14 cellular contexts compared by ENCODE assay signal in the genomic region with DNA sequence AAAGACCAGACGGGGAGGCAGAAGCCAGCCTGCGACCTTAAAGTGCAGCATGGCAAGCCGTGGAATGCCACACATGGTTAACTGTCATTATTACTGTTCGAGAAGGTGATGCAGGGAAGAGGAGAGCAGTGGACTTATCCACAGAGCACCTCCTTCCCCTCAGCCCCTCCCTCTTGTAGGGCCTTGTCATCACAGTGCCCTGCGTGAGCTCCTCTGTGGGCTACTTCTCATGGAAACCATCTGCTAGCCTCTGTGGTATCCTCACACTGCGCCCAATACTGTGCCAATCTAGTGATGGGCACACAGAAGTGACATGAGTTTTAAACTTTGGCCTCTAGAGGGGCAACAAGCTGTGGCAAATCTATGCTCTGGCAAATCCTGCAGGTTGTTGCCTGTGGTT. TPM values are rescaled to one million over a fixed set of nuclear protein-coding genes. Genes with fewer than 3 reads are reported as not detected.
DNase-seq lines count a peak whose midpoint lies in the region; ATAC-seq and TF ChIP-seq lines count a peak whose summit lies in the region.
"Had no signal": no experiment of that assay in that cellular context is flagged by ENCODE, and none has a peak within 500 bp of the region (broad histone marks: within the 10 kb centered on the region; RNA-seq: fewer than 3 reads in every experiment).

No MANE protein-coding gene starts in this region.

- peak; percentile 24 for ATAC-seq in activated CD8-positive, alpha-beta T cell treated with anti-CD3 and anti-CD28 coated beads, Interleukin-2, amount 10 ng/mL, durations not matched to agents 7 days and 5 days
- ATAC-seq in memory B cell (ENCODE audit: low read depth) = no peak

- peaks cover 0 to 5% (median 2%) of the 10 kb centered on the region in 7 donors for H3K9me3 Mint-ChIP-seq in CD14-positive monocyte
- no peaks in the 10 kb centered on the region for H3K9me3 Mint-ChIP-seq in activated CD8-positive, alpha-beta T cell treated with anti-CD3 and anti-CD28 coated beads, Interleukin-2, amount 10 ng/mL, durations not matched to agents 7 days and 5 days (ENCODE audit: insufficient read depth)
- no peaks in the 10 kb centered on the region for H3K9me3 Mint-ChIP-seq in memory B cell
- no peaks in the 10 kb centered on the region for H3K9me3 Mint-ChIP-seq in osteocyte (ENCODE audit: unreplicated experiment)

- peak overlapping the region; percentile 96 to 99 (median 98) for H3K27ac Mint-ChIP-seq in CD14-positive monocyte
- peak overlapping the region; percentile 99 for H3K27ac Mint-ChIP-seq in activated CD8-positive, alpha-beta T cell treated with anti-CD3 and anti-CD28 coated beads, Interleukin-2, amount 10 ng/mL, durations not matched to agents 7 days and 5 days
- H3K27ac Mint-ChIP-seq in memory B cell = peak overlapping the region; percentile 94
- no peak overlapping the region for H3K27ac Mint-ChIP-seq in osteocyte (ENCODE audit: unreplicated experiment)

- peak overlapping the region in 1 of 2 donors; percentile 51 for H3K4me3 Mint-ChIP-seq in CD14-positive monocyte
- peak overlapping the region; percentile 87 for H3K4me3 Mint-ChIP-seq in activated CD8-positive, alpha-beta T cell treated with anti-CD3 and anti-CD28 coated beads, Interleukin-2, amount 10 ng/mL, durations not matched to agents 7 days and 5 days
- H3K4me3 Mint-ChIP-seq in memory B cell = peak overlapping the region; percentile 87
- no peak overlapping the region for H3K4me3 Mint-ChIP-seq in osteocyte (ENCODE audit: unreplicated experiment)

- peak overlapping the region; percentile 40 for H3K4me3 ChIP-seq in GM12875 (ENCODE audit: low read depth, low read length)

- peak; percentile 58 for DNase-seq in CD14-positive monocyte (ENCODE audit: low spot score)
- peak; percentile 54 for DNase-seq in activated CD8-positive, alpha-beta T cell treated with anti-CD3 and anti-CD28 coated beads, Interleukin-2, amount 10 ng/mL, durations not matched to agents 7 days and 5 days
- no peak for DNase-seq in memory B cell (ENCODE audit: low spot score in 2 of 2)
- DNase-seq in HPDE6-E6E7 (ENCODE audit: extremely low spot score) = no peak
- DNase-seq in osteocyte (ENCODE audit: extremely low spot score, unreplicated experiment) = no peak
- DNase-seq in NOMO-1 treated with dmso at 0.1 percent for 144 hours (lab: John Stamatoyannopoulos, UW; ENCODE audit: unreplicated experiment) = no peak
- DNase-seq in NCI-H187 treated with DMSO at 0.1 percent for 48 hours (lab: John Stamatoyannopoulos, UW) = no peak
- DNase-seq: BE2C, foreskin fibroblast, kidney, NCI-H1092, NCI-H526 treated with DMSO at 0.1 percent for 48 hours, SHP77 had no signal

- no peak for TF ChIP-seq CTCF in CD14-positive monocyte (IDR thresholded peaks at IDR 0.05)
- TF ChIP-seq CTCF in GM12875 (IDR thresholded peaks at IDR 0.05; ENCODE audit: borderline replicate concordance, insufficient read depth, low read depth, low read length) = no peak
- TF ChIP-seq CTCF in osteocyte (IDR thresholded peaks at IDR 0.05) = no peak

- POLR2A ChIA-PET in activated CD8-positive, alpha-beta T cell treated with anti-CD3 and anti-CD28 coated beads, Interleukin-2, amount 10 ng/mL, durations not matched to agents 7 days and 5 days (lab: Charles Lee) = interaction anchor here (1.3 to 6.6 kb wide), 10 partner anchors 9 to 289 kb away, joined by 3 to 188 read pairs (median 8); partner anchors contain the start of genes CCDC134, NAGA, PMM1 and SNU13

- CTCF ChIA-PET in activated CD8-positive, alpha-beta T cell treated with anti-CD3 and anti-CD28 coated beads, Interleukin-2, amount 10 ng/mL, durations not matched to agents 7 days and 5 days (lab: Charles Lee) = interaction anchor here (0.8 to 4.8 kb wide), 13 partner anchors 9 to 159 kb away, joined by 3 to 50 read pairs (median 8); partner anchors contain the start of genes CCDC134 and MEI1

- no peaks in the 10 kb centered on the region for H3K27me3 Mint-ChIP-seq in CD14-positive monocyte (ENCODE audit: low read depth in 3 of 3)
- no peaks in the 10 kb centered on the region for H3K27me3 Mint-ChIP-seq in activated CD8-positive, alpha-beta T cell treated with anti-CD3 and anti-CD28 coated beads, Interleukin-2, amount 10 ng/mL, durations not matched to agents 7 days and 5 days (ENCODE audit: low read depth)
- H3K27me3 Mint-ChIP-seq in memory B cell = no peaks in the 10 kb centered on the region
- H3K27me3 Mint-ChIP-seq in osteocyte (ENCODE audit: unreplicated experiment) = no peaks in the 10 kb centered on the region

- H3K4me1 Mint-ChIP-seq in CD14-positive monocyte (peaks cover 61% of the 10 kb centered on the region), memory B cell (peaks cover 35% of the 10 kb centered on the region), osteocyte (ENCODE audit: unreplicated experiment) (no peaks in the 10 kb centered on the region)
- H3K4me1 Mint-ChIP-seq in activated CD8-positive, alpha-beta T cell treated with anti-CD3 and anti-CD28 coated beads, Interleukin-2, amount 10 ng/mL, durations not matched to agents 7 days and 5 days (ENCODE audit: low read depth) = peaks cover 41% of the 10 kb centered on the region

- intact Hi-C loops in CD14-positive monocyte (cut with micrococcal nuclease) = loop anchor here in 1 of 2 donors (5.0 kb wide), 1 partner anchor 35 kb away; no protein-coding TSS in a partner anchor

- peaks cover 8 to 18% of the 10 kb centered on the region in 2 donors for H3K36me3 Mint-ChIP-seq in CD14-positive monocyte
- peaks cover 23% of the 10 kb centered on the region for H3K36me3 Mint-ChIP-seq in activated CD8-positive, alpha-beta T cell treated with anti-CD3 and anti-CD28 coated beads, Interleukin-2, amount 10 ng/mL, durations not matched to agents 7 days and 5 days (ENCODE audit: low read depth)
- peaks cover 5% of the 10 kb centered on the region for H3K36me3 Mint-ChIP-seq in memory B cell
- no peaks in the 10 kb centered on the region for H3K36me3 Mint-ChIP-seq in osteocyte (ENCODE audit: unreplicated experiment)

RNA-seq across cellular contexts. Expression of gene CCDC134, which starts 18.2 kb away (rescaled TPM):
- 1 to 10 TPM; 2.1 to 2.4 TPM for polyA plus RNA-seq in CD14-positive monocyte
- 10 to 100 TPM; 20.3 to 20.9 TPM for total RNA-seq in activated CD8-positive, alpha-beta T cell treated with anti-CD3 and anti-CD28 coated beads, Interleukin-2, amount 10 ng/mL, durations not matched to agents 7 days and 5 days
- total RNA-seq in osteocyte = 7.8 and 10.0 TPM in 2 replicates

RNA-seq across cellular contexts. Expression of gene SREBF2, which starts 50.6 kb away (rescaled TPM):
- polyA plus RNA-seq in CD14-positive monocyte = 10 to 100 TPM; 22.2 to 25.1 TPM
- 10 to 100 TPM; 93.0 to 93.7 TPM for total RNA-seq in activated CD8-positive, alpha-beta T cell treated with anti-CD3 and anti-CD28 coated beads, Interleukin-2, amount 10 ng/mL, durations not matched to agents 7 days and 5 days
- 114 and 119 TPM in 2 replicates for total RNA-seq in osteocyte

Comparison
In these comparisons a context has a peak if more than half of its experiments do, and no peak if none do; other contexts are left out.
1. DNase-seq: peak in CD14-positive monocyte (single experiment) and activated CD8-positive, alpha-beta T cell treated with anti-CD3 and anti-CD28 coated beads, Interleukin-2, amount 10 ng/mL, durations not matched to agents 7 days and 5 days (single experiment); none in memory B cell (0 of 2), HPDE6-E6E7 (single experiment), osteocyte (single experiment), NOMO-1 treated with dmso at 0.1 percent for 144 hours (single experiment) and NCI-H187 treated with DMSO at 0.1 percent for 48 hours (single experiment).